15 cellular contexts compared by ENCODE assay signal in genomic region chr14:42391146-42391821, GRCh38.
DNase-seq lines count a peak whose midpoint lies in the region; ATAC-seq and TF ChIP-seq lines count a peak whose summit lies in the region.
"Had no signal": no experiment of that assay in that cellular context is flagged by ENCODE, and none has a peak within 500 bp of the region (broad histone marks: within the 10 kb centered on the region; RNA-seq: fewer than 3 reads in every experiment).

No MANE protein-coding gene starts in this region.

- H3K36me3 ChIP-seq in GM06990 (ENCODE audit: control insufficient read depth, insufficient read depth, low read length) (no peaks in the 10 kb centered on the region), mesendoderm (ENCODE audit: control insufficient read depth, insufficient read depth, low read length) (no peaks in the 10 kb centered on the region), tibial artery (no peaks in the 10 kb centered on the region)

- no peak overlapping the region for H2AK5ac ChIP-seq in mesendoderm (ENCODE audit: low read length)

- no peak overlapping the region for H4K8ac ChIP-seq in mesendoderm (ENCODE audit: low read depth, low read length)

- no peak overlapping the region for H3K4me2 ChIP-seq in mesendoderm (ENCODE audit: low read length)
- H3K4me2 ChIP-seq: A549 had no signal

- H3K4me3 ChIP-seq in GM06990 (replicated peaks; ENCODE audit: low read depth, low read length) (no peak overlapping the region), mesendoderm (ENCODE audit: low read length) (no peak overlapping the region), tibial artery (no peak overlapping the region)
- H3K4me3 ChIP-seq: A549 had no signal

- H3K23ac ChIP-seq in mesendoderm (ENCODE audit: low read length) = no peak overlapping the region

- ATAC-seq in GM19397 (IDR thresholded peaks at IDR 0.05; ENCODE audit: unreplicated experiment) (peak; percentile 83), HG02852 (IDR thresholded peaks at IDR 0.05; ENCODE audit: unreplicated experiment) (peak; percentile 92), HG03521 (IDR thresholded peaks at IDR 0.05; ENCODE audit: unreplicated experiment) (peak; percentile 62)
- ATAC-seq: A549; activated CD8-positive, alpha-beta T cell treated with anti-CD3 and anti-CD28 coated beads for 36 hours had no signal

- no peaks in the 10 kb centered on the region for H3K27me3 ChIP-seq in GM06990 (replicated peaks; ENCODE audit: control insufficient read depth, insufficient read depth, low read length)
- H3K27me3 ChIP-seq in mesendoderm (ENCODE audit: insufficient read depth, low read length, poor library complexity) = no peaks in the 10 kb centered on the region
- H3K27me3 ChIP-seq in tibial artery = no peaks in the 10 kb centered on the region

- no peaks in the 10 kb centered on the region for H3K9me3 ChIP-seq in tibial artery
- H3K9me3 ChIP-seq: A549, Caco-2 had no signal

- H3K27ac ChIP-seq in mesendoderm (ENCODE audit: low read depth, low read length) (no peak overlapping the region), tibial artery (no peak overlapping the region)
- H3K27ac ChIP-seq: A549 had no signal

- WGBS in mesendoderm (ENCODE audit: extremely low coverage, insufficient coverage, low lambda C conversion rate) = no CpG with 5 or more reads among the region's 3 CpGs

- no peak overlapping the region for H2BK120ac ChIP-seq in mesendoderm (ENCODE audit: low read depth, low read length)

- DNase-seq in GM06990 (ENCODE audit: extremely low read depth, insufficient read length) = peak; percentile 3
- no peak for DNase-seq in kidney tubule cell (ENCODE audit: low spot score)
- DNase-seq in mesendoderm = no peak
- no peak for DNase-seq in stimulated activated CD4-positive, alpha-beta T cell treated with anti-CD3 and anti-CD28 coated beads, Interleukin-15, amount 100 ng/mL, for 24 hours
- no peak for DNase-seq in tibial artery
- DNase-seq: activated CD8-positive, alpha-beta T cell treated with anti-CD3 and anti-CD28 coated beads for 36 hours; activated naive CD4-positive, alpha-beta T cell treated with Interleukin-2 at 50 U/mL for 16 hours; Caco-2; NCI-H187 treated with DMSO at 0.1 percent for 48 hours; posterior cingulate gyrus; SHP77 had no signal

- H3K18ac ChIP-seq in mesendoderm (ENCODE audit: low read length) = no peak overlapping the region

- H2BK15ac ChIP-seq in mesendoderm (replicated peaks; ENCODE audit: low read depth) = no peak overlapping the region

- no peaks in the 10 kb centered on the region for H3K79me1 ChIP-seq in mesendoderm (ENCODE audit: low read length)

- no peak overlapping the region for H3K4ac ChIP-seq in mesendoderm (ENCODE audit: low read depth, low read length)

- H2BK5ac ChIP-seq in mesendoderm (ENCODE audit: low read length) = no peak overlapping the region

- intact Hi-C loops in tibial artery (cut with DNase I; ENCODE audit: low total_unique reads) = no loop called here

- H4K5ac ChIP-seq in mesendoderm (ENCODE audit: low read length) = no peak overlapping the region

- no peak overlapping the region for H3K56ac ChIP-seq in mesendoderm (ENCODE audit: low read length)

- H3K9ac ChIP-seq in mesendoderm (ENCODE audit: low read length) = no peak overlapping the region

- H3K4me1 ChIP-seq in mesendoderm (ENCODE audit: control insufficient read depth, low read depth, low read length) (no peaks in the 10 kb centered on the region), tibial artery (no peaks in the 10 kb centered on the region)
- H3K4me1 ChIP-seq: A549, Caco-2 had no signal

- no peak for TF ChIP-seq CTCF in GM06990 (IDR thresholded peaks at IDR 0.05; ENCODE audit: insufficient read depth, low read length, poor library complexity, severe bottlenecking)
- no peak for TF ChIP-seq CTCF in tibial artery (IDR thresholded peaks at IDR 0.05)

- no peaks in the 10 kb centered on the region for H3K79me2 ChIP-seq in mesendoderm (ENCODE audit: control insufficient read depth, insufficient read depth, low read length)
